In the genomic region with DNA sequence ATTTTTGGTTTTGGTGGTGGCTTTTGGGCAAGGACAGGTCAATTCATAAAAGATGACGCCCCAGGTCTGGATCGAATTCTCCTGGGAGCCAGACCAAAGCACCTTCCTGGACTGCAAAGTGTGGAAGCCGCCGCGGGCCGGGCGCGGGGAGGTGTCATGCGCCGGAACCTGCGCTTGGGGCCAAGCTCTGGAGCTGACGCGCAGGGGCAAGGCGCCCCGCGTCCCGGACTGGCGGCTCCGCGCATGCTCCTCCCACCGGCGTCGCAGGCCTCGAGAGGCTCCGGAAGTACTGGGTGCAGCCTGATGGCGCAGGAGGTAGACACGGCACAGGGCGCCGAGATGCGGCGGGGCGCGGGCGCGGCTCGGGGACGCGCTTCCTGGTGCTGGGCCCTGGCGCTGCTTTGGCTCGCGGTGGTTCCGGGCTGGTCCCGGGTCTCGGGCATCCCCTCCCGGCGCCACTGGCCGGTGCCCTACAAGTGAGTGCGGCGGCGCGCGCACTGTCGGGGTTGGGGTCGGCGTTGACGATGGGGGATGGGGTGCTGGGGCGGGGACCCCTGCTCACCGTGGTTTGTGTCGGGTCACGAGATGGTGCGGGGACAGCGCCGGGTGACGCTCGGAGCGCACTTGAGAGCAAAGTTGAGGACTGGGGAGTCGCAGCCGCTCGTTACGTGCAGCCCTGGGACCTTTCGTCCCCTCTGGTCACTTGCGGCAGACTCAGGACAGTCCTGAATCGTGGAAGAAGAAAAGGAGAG, we compare ENCODE assay signal across 1 cellular context.
TF ChIP-seq lines count a peak whose summit lies in the region.

A gene (plus strand): TSS at position 286 of the 752 bp plus-strand sequence. CDS start 18 bp downstream, at position 304.

TF ChIP-seq in HepG2, 621 proteins besides CTCF, POLR2A, EP300 and RAD21 (continued from another document and continues in another):
- TF ChIP-seq, protein P1, sequence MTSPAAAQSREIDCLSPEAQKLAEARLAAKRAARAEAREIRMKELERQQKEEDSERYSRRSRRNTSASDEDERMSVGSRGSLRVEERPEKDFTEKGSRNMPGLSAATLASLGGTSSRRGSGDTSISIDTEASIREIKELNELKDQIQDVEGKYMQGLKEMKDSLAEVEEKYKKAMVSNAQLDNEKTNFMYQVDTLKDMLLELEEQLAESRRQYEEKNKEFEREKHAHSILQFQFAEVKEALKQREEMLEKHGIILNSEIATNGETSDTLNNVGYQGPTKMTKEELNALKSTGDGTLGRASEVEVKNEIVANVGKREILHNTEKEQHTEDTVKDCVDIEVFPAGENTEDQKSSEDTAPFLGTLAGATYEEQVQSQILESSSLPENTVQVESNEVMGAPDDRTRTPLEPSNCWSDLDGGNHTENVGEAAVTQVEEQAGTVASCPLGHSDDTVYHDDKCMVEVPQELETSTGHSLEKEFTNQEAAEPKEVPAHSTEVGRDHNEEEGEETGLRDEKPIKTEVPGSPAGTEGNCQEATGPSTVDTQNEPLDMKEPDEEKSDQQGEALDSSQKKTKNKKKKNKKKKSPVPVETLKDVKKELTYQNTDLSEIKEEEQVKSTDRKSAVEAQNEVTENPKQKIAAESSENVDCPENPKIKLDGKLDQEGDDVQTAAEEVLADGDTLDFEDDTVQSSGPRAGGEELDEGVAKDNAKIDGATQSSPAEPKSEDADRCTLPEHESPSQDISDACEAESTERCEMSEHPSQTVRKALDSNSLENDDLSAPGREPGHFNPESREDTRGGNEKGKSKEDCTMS (CRISPR knock-in tag; conservative IDR thresholded peaks at IDR 0.05) = no peak
- TF ChIP-seq, protein P2, sequence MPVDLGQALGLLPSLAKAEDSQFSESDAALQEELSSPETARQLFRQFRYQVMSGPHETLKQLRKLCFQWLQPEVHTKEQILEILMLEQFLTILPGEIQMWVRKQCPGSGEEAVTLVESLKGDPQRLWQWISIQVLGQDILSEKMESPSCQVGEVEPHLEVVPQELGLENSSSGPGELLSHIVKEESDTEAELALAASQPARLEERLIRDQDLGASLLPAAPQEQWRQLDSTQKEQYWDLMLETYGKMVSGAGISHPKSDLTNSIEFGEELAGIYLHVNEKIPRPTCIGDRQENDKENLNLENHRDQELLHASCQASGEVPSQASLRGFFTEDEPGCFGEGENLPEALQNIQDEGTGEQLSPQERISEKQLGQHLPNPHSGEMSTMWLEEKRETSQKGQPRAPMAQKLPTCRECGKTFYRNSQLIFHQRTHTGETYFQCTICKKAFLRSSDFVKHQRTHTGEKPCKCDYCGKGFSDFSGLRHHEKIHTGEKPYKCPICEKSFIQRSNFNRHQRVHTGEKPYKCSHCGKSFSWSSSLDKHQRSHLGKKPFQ (CRISPR knock-in tag; IDR thresholded peaks at IDR 0.05; ENCODE audit: insufficient replicate concordance) = no peak
- TF ChIP-seq, protein P3, sequence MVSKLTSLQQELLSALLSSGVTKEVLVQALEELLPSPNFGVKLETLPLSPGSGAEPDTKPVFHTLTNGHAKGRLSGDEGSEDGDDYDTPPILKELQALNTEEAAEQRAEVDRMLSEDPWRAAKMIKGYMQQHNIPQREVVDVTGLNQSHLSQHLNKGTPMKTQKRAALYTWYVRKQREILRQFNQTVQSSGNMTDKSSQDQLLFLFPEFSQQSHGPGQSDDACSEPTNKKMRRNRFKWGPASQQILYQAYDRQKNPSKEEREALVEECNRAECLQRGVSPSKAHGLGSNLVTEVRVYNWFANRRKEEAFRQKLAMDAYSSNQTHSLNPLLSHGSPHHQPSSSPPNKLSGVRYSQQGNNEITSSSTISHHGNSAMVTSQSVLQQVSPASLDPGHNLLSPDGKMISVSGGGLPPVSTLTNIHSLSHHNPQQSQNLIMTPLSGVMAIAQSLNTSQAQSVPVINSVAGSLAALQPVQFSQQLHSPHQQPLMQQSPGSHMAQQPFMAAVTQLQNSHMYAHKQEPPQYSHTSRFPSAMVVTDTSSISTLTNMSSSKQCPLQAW (CRISPR knock-in tag; IDR thresholded peaks at IDR 0.05) = peak; percentile 88
- TF ChIP-seq ZNF556 (CRISPR knock-in tag; IDR thresholded peaks at IDR 0.05; ENCODE audit: borderline replicate concordance) (peak; percentile 79), IKZF4 (CRISPR knock-in tag; IDR thresholded peaks at IDR 0.05; ENCODE audit: borderline replicate concordance, low read depth, not compliant biosample characterization) (no peak), ZFP36 (IDR thresholded peaks at IDR 0.05; ENCODE audit: borderline replicate concordance, low read depth, low read length, partially characterized antibody) (no peak), ZNF329 (CRISPR knock-in tag; IDR thresholded peaks at IDR 0.05; ENCODE audit: low read depth) (0 out of 2 replicates have a peak, but pooled peaks have one; percentile 12), MTA3 (CRISPR knock-in tag; IDR thresholded peaks at IDR 0.05) (no peak), CCDC6 (CRISPR knock-in tag; IDR thresholded peaks at IDR 0.05) (peak; percentile 94), FOXA3 (CRISPR knock-in tag; IDR thresholded peaks at IDR 0.05) (no peak; the same call in none of the 2 replicates), EZH2 (conservative IDR thresholded peaks at IDR 0.05; ENCODE audit: low read depth, low read length) (no peak), PHF8 (CRISPR knock-in tag; IDR thresholded peaks at IDR 0.05) (peak; percentile 85), KDM4B (CRISPR knock-in tag; IDR thresholded peaks at IDR 0.05) (no peak), KAT7 (CRISPR knock-in tag; IDR thresholded peaks at IDR 0.05; ENCODE audit: borderline replicate concordance) (peak; percentile 74; the same call in 1 of the 2 replicates), ZNF225 (CRISPR knock-in tag; IDR thresholded peaks at IDR 0.05) (peak; percentile 63; the same call in 1 of the 2 replicates), ARNT2 (CRISPR knock-in tag; IDR thresholded peaks at IDR 0.05; ENCODE audit: low read depth) (peak; percentile 80), SALL1 (CRISPR knock-in tag; IDR thresholded peaks at IDR 0.05) (peak; percentile 86), ZNF83 (CRISPR knock-in tag; IDR thresholded peaks at IDR 0.05; ENCODE audit: borderline replicate concordance) (0 out of 2 replicates have a peak, but pooled peaks have one; percentile 59), ZFP90 (CRISPR knock-in tag; IDR thresholded peaks at IDR 0.05; ENCODE audit: borderline replicate concordance) (peak; percentile 84), NFE2L1 (CRISPR knock-in tag; IDR thresholded peaks at IDR 0.05; ENCODE audit: borderline replicate concordance) (0 out of 2 replicates have a peak, but pooled peaks have one; percentile 33), SOX6 (IDR thresholded peaks at IDR 0.05) (no peak), SOX6 (CRISPR knock-in tag; IDR thresholded peaks at IDR 0.05) (no peak; the same call in 1 of the 2 replicates), ZBTB1 (CRISPR knock-in tag; IDR thresholded peaks at IDR 0.05; ENCODE audit: borderline replicate concordance) (no peak), ZNF543 (CRISPR knock-in tag; IDR thresholded peaks at IDR 0.05) (peak; percentile 80), TAF1 (CRISPR knock-in tag; IDR thresholded peaks at IDR 0.05) (peak; percentile 92), MED1 (CRISPR knock-in tag; IDR thresholded peaks at IDR 0.05) (peak; percentile 89), HOXA5 (CRISPR knock-in tag; IDR thresholded peaks at IDR 0.05) (peak; percentile 85; the same call in 1 of the 2 replicates), ZNF530 (CRISPR knock-in tag; IDR thresholded peaks at IDR 0.05; ENCODE audit: low read depth) (no peak), AGO1 (IDR thresholded peaks at IDR 0.05; ENCODE audit: low read depth, low read length, poor library complexity, severe bottlenecking) (no peak), SALL2 (CRISPR knock-in tag; IDR thresholded peaks at IDR 0.05) (peak; percentile 95), SMARCC2 (IDR thresholded peaks at IDR 0.05) (no peak), ZNF224 (CRISPR knock-in tag; IDR thresholded peaks at IDR 0.05) (peak; percentile 85; the same call in 1 of the 2 replicates), ZNF782 (CRISPR knock-in tag; IDR thresholded peaks at IDR 0.05; ENCODE audit: borderline replicate concordance) (no peak)
- TF ChIP-seq, protein P4, sequence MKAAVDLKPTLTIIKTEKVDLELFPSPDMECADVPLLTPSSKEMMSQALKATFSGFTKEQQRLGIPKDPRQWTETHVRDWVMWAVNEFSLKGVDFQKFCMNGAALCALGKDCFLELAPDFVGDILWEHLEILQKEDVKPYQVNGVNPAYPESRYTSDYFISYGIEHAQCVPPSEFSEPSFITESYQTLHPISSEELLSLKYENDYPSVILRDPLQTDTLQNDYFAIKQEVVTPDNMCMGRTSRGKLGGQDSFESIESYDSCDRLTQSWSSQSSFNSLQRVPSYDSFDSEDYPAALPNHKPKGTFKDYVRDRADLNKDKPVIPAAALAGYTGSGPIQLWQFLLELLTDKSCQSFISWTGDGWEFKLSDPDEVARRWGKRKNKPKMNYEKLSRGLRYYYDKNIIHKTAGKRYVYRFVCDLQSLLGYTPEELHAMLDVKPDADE (CRISPR knock-in tag; IDR thresholded peaks at IDR 0.05) = no peak
- TF ChIP-seq, protein P5, sequence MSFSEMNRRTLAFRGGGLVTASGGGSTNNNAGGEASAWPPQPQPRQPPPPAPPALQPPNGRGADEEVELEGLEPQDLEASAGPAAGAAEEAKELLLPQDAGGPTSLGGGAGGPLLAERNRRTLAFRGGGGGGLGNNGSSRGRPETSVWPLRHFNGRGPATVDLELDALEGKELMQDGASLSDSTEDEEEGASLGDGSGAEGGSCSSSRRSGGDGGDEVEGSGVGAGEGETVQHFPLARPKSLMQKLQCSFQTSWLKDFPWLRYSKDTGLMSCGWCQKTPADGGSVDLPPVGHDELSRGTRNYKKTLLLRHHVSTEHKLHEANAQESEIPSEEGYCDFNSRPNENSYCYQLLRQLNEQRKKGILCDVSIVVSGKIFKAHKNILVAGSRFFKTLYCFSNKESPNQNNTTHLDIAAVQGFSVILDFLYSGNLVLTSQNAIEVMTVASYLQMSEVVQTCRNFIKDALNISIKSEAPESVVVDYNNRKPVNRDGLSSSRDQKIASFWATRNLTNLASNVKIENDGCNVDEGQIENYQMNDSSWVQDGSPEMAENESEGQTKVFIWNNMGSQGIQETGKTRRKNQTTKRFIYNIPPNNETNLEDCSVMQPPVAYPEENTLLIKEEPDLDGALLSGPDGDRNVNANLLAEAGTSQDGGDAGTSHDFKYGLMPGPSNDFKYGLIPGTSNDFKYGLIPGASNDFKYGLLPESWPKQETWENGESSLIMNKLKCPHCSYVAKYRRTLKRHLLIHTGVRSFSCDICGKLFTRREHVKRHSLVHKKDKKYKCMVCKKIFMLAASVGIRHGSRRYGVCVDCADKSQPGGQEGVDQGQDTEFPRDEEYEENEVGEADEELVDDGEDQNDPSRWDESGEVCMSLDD (CRISPR knock-in tag; IDR thresholded peaks at IDR 0.05; ENCODE audit: borderline replicate concordance) = 0 out of 2 replicates have a peak, but pooled peaks have one; percentile 70
- TF ChIP-seq, protein P6, sequence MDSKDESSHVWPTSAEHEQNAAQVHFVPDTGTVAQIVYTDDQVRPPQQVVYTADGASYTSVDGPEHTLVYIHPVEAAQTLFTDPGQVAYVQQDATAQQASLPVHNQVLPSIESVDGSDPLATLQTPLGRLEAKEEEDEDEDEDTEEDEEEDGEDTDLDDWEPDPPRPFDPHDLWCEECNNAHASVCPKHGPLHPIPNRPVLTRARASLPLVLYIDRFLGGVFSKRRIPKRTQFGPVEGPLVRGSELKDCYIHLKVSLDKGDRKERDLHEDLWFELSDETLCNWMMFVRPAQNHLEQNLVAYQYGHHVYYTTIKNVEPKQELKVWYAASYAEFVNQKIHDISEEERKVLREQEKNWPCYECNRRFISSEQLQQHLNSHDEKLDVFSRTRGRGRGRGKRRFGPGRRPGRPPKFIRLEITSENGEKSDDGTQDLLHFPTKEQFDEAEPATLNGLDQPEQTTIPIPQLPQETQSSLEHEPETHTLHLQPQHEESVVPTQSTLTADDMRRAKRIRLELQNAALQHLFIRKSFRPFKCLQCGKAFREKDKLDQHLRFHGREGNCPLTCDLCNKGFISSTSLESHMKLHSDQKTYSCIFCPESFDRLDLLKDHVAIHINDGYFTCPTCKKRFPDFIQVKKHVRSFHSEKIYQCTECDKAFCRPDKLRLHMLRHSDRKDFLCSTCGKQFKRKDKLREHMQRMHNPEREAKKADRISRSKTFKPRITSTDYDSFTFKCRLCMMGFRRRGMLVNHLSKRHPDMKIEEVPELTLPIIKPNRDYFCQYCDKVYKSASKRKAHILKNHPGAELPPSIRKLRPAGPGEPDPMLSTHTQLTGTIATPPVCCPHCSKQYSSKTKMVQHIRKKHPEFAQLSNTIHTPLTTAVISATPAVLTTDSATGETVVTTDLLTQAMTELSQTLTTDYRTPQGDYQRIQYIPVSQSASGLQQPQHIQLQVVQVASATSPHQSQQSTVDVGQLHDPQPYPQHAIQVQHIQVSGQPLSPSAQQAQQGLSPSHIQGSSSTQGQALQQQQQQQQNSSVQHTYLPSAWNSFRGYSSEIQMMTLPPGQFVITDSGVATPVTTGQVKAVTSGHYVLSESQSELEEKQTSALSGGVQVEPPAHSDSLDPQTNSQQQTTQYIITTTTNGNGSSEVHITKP (CRISPR knock-in tag; IDR thresholded peaks at IDR 0.05; ENCODE audit: low read depth) = no peak
- TF ChIP-seq, protein P7, sequence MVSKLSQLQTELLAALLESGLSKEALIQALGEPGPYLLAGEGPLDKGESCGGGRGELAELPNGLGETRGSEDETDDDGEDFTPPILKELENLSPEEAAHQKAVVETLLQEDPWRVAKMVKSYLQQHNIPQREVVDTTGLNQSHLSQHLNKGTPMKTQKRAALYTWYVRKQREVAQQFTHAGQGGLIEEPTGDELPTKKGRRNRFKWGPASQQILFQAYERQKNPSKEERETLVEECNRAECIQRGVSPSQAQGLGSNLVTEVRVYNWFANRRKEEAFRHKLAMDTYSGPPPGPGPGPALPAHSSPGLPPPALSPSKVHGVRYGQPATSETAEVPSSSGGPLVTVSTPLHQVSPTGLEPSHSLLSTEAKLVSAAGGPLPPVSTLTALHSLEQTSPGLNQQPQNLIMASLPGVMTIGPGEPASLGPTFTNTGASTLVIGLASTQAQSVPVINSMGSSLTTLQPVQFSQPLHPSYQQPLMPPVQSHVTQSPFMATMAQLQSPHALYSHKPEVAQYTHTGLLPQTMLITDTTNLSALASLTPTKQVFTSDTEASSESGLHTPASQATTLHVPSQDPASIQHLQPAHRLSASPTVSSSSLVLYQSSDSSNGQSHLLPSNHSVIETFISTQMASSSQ (IDR thresholded peaks at IDR 0.05; ENCODE audit: low read depth) = no peak
- TF ChIP-seq, protein P7 (CRISPR knock-in tag; IDR thresholded peaks at IDR 0.05; ENCODE audit: borderline replicate concordance) = peak; percentile 86
- TF ChIP-seq, protein P8, sequence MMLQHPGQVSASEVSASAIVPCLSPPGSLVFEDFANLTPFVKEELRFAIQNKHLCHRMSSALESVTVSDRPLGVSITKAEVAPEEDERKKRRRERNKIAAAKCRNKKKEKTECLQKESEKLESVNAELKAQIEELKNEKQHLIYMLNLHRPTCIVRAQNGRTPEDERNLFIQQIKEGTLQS (CRISPR knock-in tag; IDR thresholded peaks at IDR 0.05) = no peak
